1 cellular context compared by ENCODE assay signal in genomic region chr7:27116019-27116411, GRCh38.
A peak's percentile ranks its signal among the peaks of the same experiment; 100 is the strongest.
TF ChIP-seq lines count a peak whose summit lies in the region.

No MANE protein-coding gene starts in this region.

TF ChIP-seq in HepG2, 621 proteins besides CTCF, POLR2A, EP300 and RAD21:
- no peak for TF ChIP-seq KMT2B (CRISPR knock-in tag; IDR thresholded peaks at IDR 0.05)
- no peak for TF ChIP-seq BRF2 (CRISPR knock-in tag; IDR thresholded peaks at IDR 0.05)
- 0 out of 2 replicates have a peak, but pooled peaks have one; percentile 25 for TF ChIP-seq RBFOX2 (IDR thresholded peaks at IDR 0.05; ENCODE audit: low read depth, low read length)
- no peak for TF ChIP-seq MIER3 (CRISPR knock-in tag; IDR thresholded peaks at IDR 0.05; ENCODE audit: borderline replicate concordance)
